Comparison of ENCODE assay signal across 8 cellular contexts in genomic region chr3:48088749-48089466, GRCh38.
DNase-seq lines count a peak whose midpoint lies in the region; ATAC-seq and TF ChIP-seq lines count a peak whose summit lies in the region.

No MANE protein-coding gene starts in this region.

- H3K4me1 Mint-ChIP-seq in CD4-positive, alpha-beta T cell (ENCODE audit: low read depth): peaks cover 35% of the 10 kb centered on the region
- H3K4me1 Mint-ChIP-seq in activated CD8-positive, alpha-beta T cell treated with anti-CD3 and anti-CD28 coated beads for 36 hours (ENCODE audit: low read depth): peaks cover 33% of the 10 kb centered on the region

- ATAC-seq in CD4-positive, alpha-beta T cell (ENCODE audit: poor library complexity): peak; percentile 90
- peak; percentile 92 for ATAC-seq in GM19452 (IDR thresholded peaks at IDR 0.05; ENCODE audit: unreplicated experiment)
- ATAC-seq in activated CD8-positive, alpha-beta T cell treated with anti-CD3 and anti-CD28 coated beads for 36 hours: peak; percentile 96
- peak; percentile 97 to 98 for ATAC-seq in lower lobe of right lung

- H3K4me3 Mint-ChIP-seq in CD4-positive, alpha-beta T cell: peak overlapping the region; percentile 97
- H3K4me3 Mint-ChIP-seq in activated CD8-positive, alpha-beta T cell treated with anti-CD3 and anti-CD28 coated beads for 36 hours: peak overlapping the region; percentile 98

- peak overlapping the region; percentile 80 for H3K27ac ChIP-seq in CD4-positive, alpha-beta T cell (ENCODE audit: low read depth, low read length)
- peak overlapping the region; percentile 96 for H3K27ac ChIP-seq in lower lobe of right lung

- no peak for TF ChIP-seq CTCF in CD4-positive, alpha-beta T cell (IDR thresholded peaks at IDR 0.05)
- TF ChIP-seq CTCF in activated CD8-positive, alpha-beta T cell treated with anti-CD3 and anti-CD28 coated beads for 36 hours (IDR thresholded peaks at IDR 0.05): no peak
- no peak for TF ChIP-seq CTCF in lower lobe of right lung (IDR thresholded peaks at IDR 0.05)

- H3K27me3 Mint-ChIP-seq in CD4-positive, alpha-beta T cell: no peaks in the 10 kb centered on the region
- no peaks in the 10 kb centered on the region for H3K27me3 Mint-ChIP-seq in activated CD8-positive, alpha-beta T cell treated with anti-CD3 and anti-CD28 coated beads for 36 hours

- peaks cover 23% of the 10 kb centered on the region for H3K36me3 Mint-ChIP-seq in CD4-positive, alpha-beta T cell (ENCODE audit: low read depth)
- H3K36me3 Mint-ChIP-seq in activated CD8-positive, alpha-beta T cell treated with anti-CD3 and anti-CD28 coated beads for 36 hours (ENCODE audit: low read depth): peaks cover 7% of the 10 kb centered on the region

- peak; percentile 83 to 94 (median 90) for DNase-seq in CD4-positive, alpha-beta T cell
- peak; percentile 90 for DNase-seq in HK-2 (ENCODE audit: unreplicated experiment)
- DNase-seq in NCI-H82 treated with DMSO at 0.1 percent for 48 hours (lab: John Stamatoyannopoulos, UW; ENCODE audit: unreplicated experiment): peak; percentile 75
- peak; percentile 98 for DNase-seq in activated CD8-positive, alpha-beta T cell treated with anti-CD3 and anti-CD28 coated beads for 36 hours
- peak; percentile 97 for DNase-seq in ecto neural progenitor cell (ENCODE audit: low spot score)
- peak; percentile 98 for DNase-seq in lower lobe of right lung
- DNase-seq in stimulated activated CD4-positive, alpha-beta T cell treated with anti-CD3 and anti-CD28 coated beads, TNF-alpha, amount 100 ng/mL, for 1 hour (ENCODE audit: low read depth in 3 of 3, low spot score in 1 of 3): peak; percentile 78 to 93 (median 80)

- no peaks in the 10 kb centered on the region for H3K27me3 ChIP-seq in CD4-positive, alpha-beta T cell (ENCODE audit: control insufficient read depth, insufficient read depth, low read length)
- H3K27me3 ChIP-seq in lower lobe of right lung (ENCODE audit: low read depth): no peaks in the 10 kb centered on the region

- H3K36me3 ChIP-seq in lower lobe of right lung: peaks cover 2% of the 10 kb centered on the region

- no peaks in the 10 kb centered on the region for H3K9me3 Mint-ChIP-seq in CD4-positive, alpha-beta T cell
- no peaks in the 10 kb centered on the region for H3K9me3 Mint-ChIP-seq in activated CD8-positive, alpha-beta T cell treated with anti-CD3 and anti-CD28 coated beads for 36 hours

- POLR2A ChIA-PET in CD4-positive, alpha-beta T cell (lab: Charles Lee): interaction anchor here (0.6 to 1.7 kb wide), 8 partner anchors 16 to 1329 kb away, joined by 3 to 5 read pairs (median 3); partner anchors contain the start of genes USP4 and ZNF589
- POLR2A ChIA-PET in activated CD8-positive, alpha-beta T cell treated with anti-CD3 and anti-CD28 coated beads for 36 hours (lab: Charles Lee): interaction anchor here (0.6 to 2.7 kb wide), 7 partner anchors 10 to 145 kb away, joined by 3 to 9 read pairs (median 4); partner anchors contain the start of gene CDC25A

- peak overlapping the region; percentile 88 for H3K4me3 ChIP-seq in lower lobe of right lung

- H3K9me3 ChIP-seq in CD4-positive, alpha-beta T cell (ENCODE audit: control insufficient read depth, low read length): no peaks in the 10 kb centered on the region
- no peaks in the 10 kb centered on the region for H3K9me3 ChIP-seq in lower lobe of right lung

- CTCF ChIA-PET in CD4-positive, alpha-beta T cell (lab: Charles Lee): interaction anchor here (1.0 to 1.7 kb wide), 4 partner anchors 99 to 597 kb away, joined by 3 to 5 read pairs (median 3); partner anchors contain the start of genes NCKIPSD and ZNF589
- CTCF ChIA-PET in activated CD8-positive, alpha-beta T cell treated with anti-CD3 and anti-CD28 coated beads for 36 hours (lab: Charles Lee): interaction anchor here (0.7 to 1.5 kb wide), 5 partner anchors 9 to 264 kb away, joined by 3 to 4 read pairs (median 3); partner anchors contain the start of gene CDC25A

- intact Hi-C loops in CD4-positive, alpha-beta T cell (cut with DNase I, micrococcal nuclease): loop anchor here in 1 of 2 experiments (10.0 kb wide), 1 partner anchor 574 kb away; the partner anchor contains the start of gene ELP6
- intact Hi-C loops in activated CD8-positive, alpha-beta T cell treated with anti-CD3 and anti-CD28 coated beads for 36 hours (cut with micrococcal nuclease): no loop called here
- intact Hi-C loops in lower lobe of right lung (cut with DNase I): no loop called here

- H3K4me1 ChIP-seq in lower lobe of right lung: peaks cover 38% of the 10 kb centered on the region

- H3K27ac Mint-ChIP-seq in CD4-positive, alpha-beta T cell: peak overlapping the region; percentile 95
- H3K27ac Mint-ChIP-seq in activated CD8-positive, alpha-beta T cell treated with anti-CD3 and anti-CD28 coated beads for 36 hours: peak overlapping the region; percentile 98

Comparison
In these comparisons a context has a peak if more than half of its experiments do, and no peak if none do; other contexts are left out.
1. Peak in every context shown above with its lines: DNase-seq, ATAC-seq, H3K4me3 ChIP-seq and H3K27ac ChIP-seq.